In the genomic region with DNA sequence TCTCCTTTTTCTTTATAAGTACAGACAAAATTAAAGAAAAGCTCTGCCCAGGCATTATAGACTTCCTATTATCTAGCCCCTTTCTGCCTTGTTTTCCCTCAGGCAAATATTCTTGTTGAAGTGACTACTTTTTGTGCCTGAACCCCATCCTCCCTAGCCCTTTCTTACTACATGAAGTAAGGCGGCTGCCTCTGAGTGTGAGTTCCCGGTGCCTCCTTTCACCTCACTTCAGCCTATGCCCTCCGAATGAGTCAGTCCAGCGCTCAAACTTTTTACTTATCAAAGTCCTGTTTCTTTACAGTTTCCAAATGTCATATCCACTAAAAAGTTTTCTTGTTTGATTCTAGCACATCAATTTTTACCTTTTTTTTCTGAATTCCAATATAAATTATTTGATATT, we compare ENCODE assay signal across 1 cellular context.
TF ChIP-seq lines count a peak whose summit lies in the region.

No MANE protein-coding gene starts in this region.

TF ChIP-seq in HCT116, 20 proteins besides CTCF, POLR2A, EP300 and RAD21:
- TF ChIP-seq ELF1 (IDR thresholded peaks at IDR 0.05; ENCODE audit: borderline replicate concordance, low read depth) (no peak), JUND (IDR thresholded peaks at IDR 0.05) (no peak), EZH2phosphoT487 (IDR thresholded peaks at IDR 0.05; ENCODE audit: borderline replicate concordance) (no peak), EGR1 (IDR thresholded peaks at IDR 0.05; ENCODE audit: low read depth) (no peak), POLR2AphosphoS5 (IDR thresholded peaks at IDR 0.05; ENCODE audit: low read depth, low read length) (no peak), ZNF274 (IDR thresholded peaks at IDR 0.05; ENCODE audit: low read depth, low read length) (no peak), SIN3A (IDR thresholded peaks at IDR 0.05; ENCODE audit: low read depth) (no peak), SP1 (IDR thresholded peaks at IDR 0.05; ENCODE audit: low read depth) (no peak), TCF7L2 (IDR thresholded peaks at IDR 0.05; ENCODE audit: borderline replicate concordance, extremely low read depth, insufficient read depth, insufficient read length) (no peak), CBX3 (IDR thresholded peaks at IDR 0.05; ENCODE audit: low read depth) (no peak), CEBPB (IDR thresholded peaks at IDR 0.05; ENCODE audit: low read depth) (no peak), ZFX (IDR thresholded peaks at IDR 0.05) (no peak), YY1 (IDR thresholded peaks at IDR 0.05; ENCODE audit: extremely low read depth, insufficient replicate concordance, low read depth, low read length) (no peak), EZH2 (IDR thresholded peaks at IDR 0.05) (no peak), SRF (IDR thresholded peaks at IDR 0.05; ENCODE audit: low read depth) (no peak), FOSL1 (IDR thresholded peaks at IDR 0.05; ENCODE audit: low read depth) (no peak)
- TF ChIP-seq, protein P1, sequence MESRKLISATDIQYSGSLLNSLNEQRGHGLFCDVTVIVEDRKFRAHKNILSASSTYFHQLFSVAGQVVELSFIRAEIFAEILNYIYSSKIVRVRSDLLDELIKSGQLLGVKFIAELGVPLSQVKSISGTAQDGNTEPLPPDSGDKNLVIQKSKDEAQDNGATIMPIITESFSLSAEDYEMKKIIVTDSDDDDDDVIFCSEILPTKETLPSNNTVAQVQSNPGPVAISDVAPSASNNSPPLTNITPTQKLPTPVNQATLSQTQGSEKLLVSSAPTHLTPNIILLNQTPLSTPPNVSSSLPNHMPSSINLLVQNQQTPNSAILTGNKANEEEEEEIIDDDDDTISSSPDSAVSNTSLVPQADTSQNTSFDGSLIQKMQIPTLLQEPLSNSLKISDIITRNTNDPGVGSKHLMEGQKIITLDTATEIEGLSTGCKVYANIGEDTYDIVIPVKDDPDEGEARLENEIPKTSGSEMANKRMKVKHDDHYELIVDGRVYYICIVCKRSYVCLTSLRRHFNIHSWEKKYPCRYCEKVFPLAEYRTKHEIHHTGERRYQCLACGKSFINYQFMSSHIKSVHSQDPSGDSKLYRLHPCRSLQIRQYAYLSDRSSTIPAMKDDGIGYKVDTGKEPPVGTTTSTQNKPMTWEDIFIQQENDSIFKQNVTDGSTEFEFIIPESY (IDR thresholded peaks at IDR 0.05; ENCODE audit: extremely low read depth, insufficient replicate concordance, low read length): no peak
- TF ChIP-seq, protein P2, sequence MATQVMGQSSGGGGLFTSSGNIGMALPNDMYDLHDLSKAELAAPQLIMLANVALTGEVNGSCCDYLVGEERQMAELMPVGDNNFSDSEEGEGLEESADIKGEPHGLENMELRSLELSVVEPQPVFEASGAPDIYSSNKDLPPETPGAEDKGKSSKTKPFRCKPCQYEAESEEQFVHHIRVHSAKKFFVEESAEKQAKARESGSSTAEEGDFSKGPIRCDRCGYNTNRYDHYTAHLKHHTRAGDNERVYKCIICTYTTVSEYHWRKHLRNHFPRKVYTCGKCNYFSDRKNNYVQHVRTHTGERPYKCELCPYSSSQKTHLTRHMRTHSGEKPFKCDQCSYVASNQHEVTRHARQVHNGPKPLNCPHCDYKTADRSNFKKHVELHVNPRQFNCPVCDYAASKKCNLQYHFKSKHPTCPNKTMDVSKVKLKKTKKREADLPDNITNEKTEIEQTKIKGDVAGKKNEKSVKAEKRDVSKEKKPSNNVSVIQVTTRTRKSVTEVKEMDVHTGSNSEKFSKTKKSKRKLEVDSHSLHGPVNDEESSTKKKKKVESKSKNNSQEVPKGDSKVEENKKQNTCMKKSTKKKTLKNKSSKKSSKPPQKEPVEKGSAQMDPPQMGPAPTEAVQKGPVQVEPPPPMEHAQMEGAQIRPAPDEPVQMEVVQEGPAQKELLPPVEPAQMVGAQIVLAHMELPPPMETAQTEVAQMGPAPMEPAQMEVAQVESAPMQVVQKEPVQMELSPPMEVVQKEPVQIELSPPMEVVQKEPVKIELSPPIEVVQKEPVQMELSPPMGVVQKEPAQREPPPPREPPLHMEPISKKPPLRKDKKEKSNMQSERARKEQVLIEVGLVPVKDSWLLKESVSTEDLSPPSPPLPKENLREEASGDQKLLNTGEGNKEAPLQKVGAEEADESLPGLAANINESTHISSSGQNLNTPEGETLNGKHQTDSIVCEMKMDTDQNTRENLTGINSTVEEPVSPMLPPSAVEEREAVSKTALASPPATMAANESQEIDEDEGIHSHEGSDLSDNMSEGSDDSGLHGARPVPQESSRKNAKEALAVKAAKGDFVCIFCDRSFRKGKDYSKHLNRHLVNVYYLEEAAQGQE (IDR thresholded peaks at IDR 0.05; ENCODE audit: low read depth): no peak
- TF ChIP-seq, protein P3, sequence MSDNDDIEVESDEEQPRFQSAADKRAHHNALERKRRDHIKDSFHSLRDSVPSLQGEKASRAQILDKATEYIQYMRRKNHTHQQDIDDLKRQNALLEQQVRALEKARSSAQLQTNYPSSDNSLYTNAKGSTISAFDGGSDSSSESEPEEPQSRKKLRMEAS (IDR thresholded peaks at IDR 0.05): no peak
- TF ChIP-seq, protein P4, sequence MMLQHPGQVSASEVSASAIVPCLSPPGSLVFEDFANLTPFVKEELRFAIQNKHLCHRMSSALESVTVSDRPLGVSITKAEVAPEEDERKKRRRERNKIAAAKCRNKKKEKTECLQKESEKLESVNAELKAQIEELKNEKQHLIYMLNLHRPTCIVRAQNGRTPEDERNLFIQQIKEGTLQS (IDR thresholded peaks at IDR 0.05): no peak
